In the genomic region with DNA sequence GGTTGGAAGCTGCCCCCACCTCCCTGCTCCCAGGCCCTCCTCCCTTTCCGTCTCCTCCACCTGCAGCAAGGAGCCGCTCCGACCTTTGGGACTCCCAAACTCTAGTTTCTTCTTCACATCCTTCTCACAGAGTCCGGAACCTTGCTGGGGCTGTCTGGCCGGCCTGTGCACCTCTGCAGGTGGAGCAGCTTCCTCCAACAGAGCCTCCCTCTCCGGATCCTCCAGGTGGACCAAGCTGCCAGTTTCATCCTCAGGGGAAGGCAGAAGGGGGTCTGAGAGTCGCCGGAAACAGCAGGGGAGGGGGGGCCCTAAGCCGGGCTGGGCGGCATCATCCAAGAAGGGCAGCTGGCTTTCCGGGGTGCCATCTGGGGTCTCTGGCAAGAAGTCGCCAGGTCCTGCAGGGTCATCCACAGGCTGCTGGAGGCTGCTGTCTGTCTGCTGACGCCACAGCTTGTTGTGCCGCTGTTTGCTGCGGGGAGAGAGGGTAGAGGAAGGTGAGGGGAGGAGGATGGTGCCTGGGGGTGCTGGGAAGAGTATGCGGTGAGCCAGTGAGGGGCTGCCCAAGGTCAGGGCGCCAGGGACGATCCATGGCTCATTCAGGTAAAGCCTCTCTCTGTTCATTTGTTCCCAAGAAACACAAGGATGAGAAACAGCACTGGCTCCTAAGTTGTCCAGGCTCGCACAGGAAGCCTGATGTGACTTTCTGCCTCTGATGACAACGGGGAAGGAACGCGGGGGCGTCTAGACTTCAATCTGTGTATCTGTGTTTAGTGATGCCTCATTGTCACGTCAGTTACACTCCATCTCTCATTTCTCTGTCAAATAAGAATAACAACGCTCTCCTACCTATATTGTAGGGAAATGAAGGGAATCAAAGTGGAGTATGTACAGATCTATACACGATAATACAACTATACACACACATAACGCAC, we compare ENCODE assay signal across 23 cellular contexts.
DNase-seq lines count a peak whose midpoint lies in the region; ATAC-seq and TF ChIP-seq lines count a peak whose summit lies in the region.
"Had no signal": no experiment of that assay in that cellular context is flagged by ENCODE, and none has a peak within 500 bp of the region (broad histone marks: within the 10 kb centered on the region; RNA-seq: fewer than 3 reads in every experiment).

No MANE protein-coding gene starts in this region.

- H4K20me1 ChIP-seq in MM.1S (ENCODE audit: insufficient read depth, low read length) = no peaks in the 10 kb centered on the region

- peak overlapping the region; percentile 51 to 73 for H3K27ac Mint-ChIP-seq in stimulated activated naive CD8-positive, alpha-beta T cell treated with anti-CD3 and anti-CD28 coated beads, Interleukin-15, amount 100 ng/mL, for 72 hours
- peak overlapping the region; percentile 68 for H3K27ac Mint-ChIP-seq in activated T-helper 2 cell treated with anti-CD3 and anti-CD28 coated beads, Interferon-gamma antibody, Interleukin-2, Interleukin-4, amounts not matched to agents 10 μg/mL and 5 μg/mL and 100 μg/mL, durations not matched to agents 14 hours and 24 hours and 36 hours
- H3K27ac Mint-ChIP-seq in neural crest cell (ENCODE audit: unreplicated experiment) = peak overlapping the region; percentile 19
- H3K27ac Mint-ChIP-seq: dendritic cell treated with granulocyte-macrophage colony-stimulating factor and Interleukin-4, amounts not matched to agents 40 ng/mL and 50 ng/mL, for 4 days; naive thymus-derived CD8-positive, alpha-beta T cell; T-cell had no signal

- H3F3A ChIP-seq in MM.1S (ENCODE audit: insufficient read depth, low read length) = peaks cover 3% of the 10 kb centered on the region; the same call in 1 of the 2 replicates

- H3K9me2 ChIP-seq in MM.1S (replicated peaks; ENCODE audit: insufficient read depth, low read length) = no peaks in the 10 kb centered on the region

- H3K4me1 ChIP-seq in MM.1S (ENCODE audit: low read length) = no peaks in the 10 kb centered on the region
- H3K4me1 ChIP-seq: prostate gland had no signal

- H3K4me1 Mint-ChIP-seq in stimulated activated naive CD8-positive, alpha-beta T cell treated with anti-CD3 and anti-CD28 coated beads, Interleukin-15, amount 100 ng/mL, for 72 hours = no peaks in the 10 kb centered on the region
- peaks cover 3% of the 10 kb centered on the region for H3K4me1 Mint-ChIP-seq in activated T-helper 2 cell treated with anti-CD3 and anti-CD28 coated beads, Interferon-gamma antibody, Interleukin-2, Interleukin-4, amounts not matched to agents 10 μg/mL and 5 μg/mL and 100 μg/mL, durations not matched to agents 14 hours and 24 hours and 36 hours (ENCODE audit: low read depth)
- no peaks in the 10 kb centered on the region for H3K4me1 Mint-ChIP-seq in neural crest cell
- H3K4me1 Mint-ChIP-seq: CD8-positive, alpha-beta memory T cell; T-cell had no signal

- H3K27me3 Mint-ChIP-seq in stimulated activated naive CD8-positive, alpha-beta T cell treated with anti-CD3 and anti-CD28 coated beads, Interleukin-15, amount 100 ng/mL, for 72 hours = no peaks in the 10 kb centered on the region
- H3K27me3 Mint-ChIP-seq in activated T-helper 2 cell treated with anti-CD3 and anti-CD28 coated beads, Interferon-gamma antibody, Interleukin-2, Interleukin-4, amounts not matched to agents 10 μg/mL and 5 μg/mL and 100 μg/mL, durations not matched to agents 14 hours and 24 hours and 36 hours (ENCODE audit: low read depth) = no peaks in the 10 kb centered on the region
- no peaks in the 10 kb centered on the region for H3K27me3 Mint-ChIP-seq in neural crest cell (ENCODE audit: low read depth)
- H3K27me3 Mint-ChIP-seq: CD8-positive, alpha-beta memory T cell; dendritic cell treated with granulocyte-macrophage colony-stimulating factor and Interleukin-4, amounts not matched to agents 40 ng/mL and 50 ng/mL, for 4 days; naive thymus-derived CD8-positive, alpha-beta T cell; T-cell had no signal

- H3K4me3 Mint-ChIP-seq in stimulated activated naive CD8-positive, alpha-beta T cell treated with anti-CD3 and anti-CD28 coated beads, Interleukin-15, amount 100 ng/mL, for 72 hours = no peak overlapping the region
- H3K4me3 Mint-ChIP-seq in activated T-helper 2 cell treated with anti-CD3 and anti-CD28 coated beads, Interferon-gamma antibody, Interleukin-2, Interleukin-4, amounts not matched to agents 10 μg/mL and 5 μg/mL and 100 μg/mL, durations not matched to agents 14 hours and 24 hours and 36 hours (ENCODE audit: low read depth) = no peak overlapping the region
- no peak overlapping the region for H3K4me3 Mint-ChIP-seq in neural crest cell
- H3K4me3 Mint-ChIP-seq: CD8-positive, alpha-beta memory T cell; dendritic cell treated with granulocyte-macrophage colony-stimulating factor and Interleukin-4, amounts not matched to agents 40 ng/mL and 50 ng/mL, for 4 days; naive thymus-derived CD8-positive, alpha-beta T cell; T-cell had no signal

- no peaks in the 10 kb centered on the region for H3K9me3 Mint-ChIP-seq in stimulated activated naive CD8-positive, alpha-beta T cell treated with anti-CD3 and anti-CD28 coated beads, Interleukin-15, amount 100 ng/mL, for 72 hours
- no peaks in the 10 kb centered on the region for H3K9me3 Mint-ChIP-seq in activated T-helper 2 cell treated with anti-CD3 and anti-CD28 coated beads, Interferon-gamma antibody, Interleukin-2, Interleukin-4, amounts not matched to agents 10 μg/mL and 5 μg/mL and 100 μg/mL, durations not matched to agents 14 hours and 24 hours and 36 hours
- no peaks in the 10 kb centered on the region for H3K9me3 Mint-ChIP-seq in neural crest cell
- H3K9me3 Mint-ChIP-seq: CD8-positive, alpha-beta memory T cell; dendritic cell treated with granulocyte-macrophage colony-stimulating factor and Interleukin-4, amounts not matched to agents 40 ng/mL and 50 ng/mL, for 4 days; naive thymus-derived CD8-positive, alpha-beta T cell; T-cell had no signal

- H3K79me2 ChIP-seq in MM.1S (ENCODE audit: low read length) = peaks cover 13% of the 10 kb centered on the region

- no peak overlapping the region for H3K9ac ChIP-seq in MM.1S (ENCODE audit: low read length)

- no peak for ATAC-seq in stimulated activated naive CD8-positive, alpha-beta T cell treated with anti-CD3 and anti-CD28 coated beads, Interleukin-15, amount 100 ng/mL, for 72 hours
- ATAC-seq in stimulated activated naive CD8-positive, alpha-beta T cell treated with anti-CD3 and anti-CD28 coated beads, Interleukin-15, Interleukin-2, amounts not matched to agents 100 U/mL and 50 U/mL, for 24 hours = no peak
- no peak for ATAC-seq in HG03520 (IDR thresholded peaks at IDR 0.05; ENCODE audit: unreplicated experiment)
- ATAC-seq: naive thymus-derived CD8-positive, alpha-beta T cell; T-cell had no signal

- no peaks in the 10 kb centered on the region for H3K27me3 ChIP-seq in MM.1S (replicated peaks; ENCODE audit: insufficient read depth, low read length)
- H3K27me3 ChIP-seq: brain microvascular endothelial cell, testis had no signal

- TF ChIP-seq CTCF in neural crest cell (conservative IDR thresholded peaks at IDR 0.05) (no peak), MM.1S (IDR thresholded peaks at IDR 0.05; ENCODE audit: low read length) (no peak)

- no peak overlapping the region for H3K4me2 ChIP-seq in MM.1S (ENCODE audit: low read depth, low read length)

- H3K9me3 ChIP-seq in MM.1S (replicated peaks; ENCODE audit: insufficient read depth, low read length) = no peaks in the 10 kb centered on the region
- H3K9me3 ChIP-seq: prostate gland, testis had no signal

- peaks cover 39% of the 10 kb centered on the region for H3K36me3 Mint-ChIP-seq in activated T-helper 2 cell treated with anti-CD3 and anti-CD28 coated beads, Interferon-gamma antibody, Interleukin-2, Interleukin-4, amounts not matched to agents 10 μg/mL and 5 μg/mL and 100 μg/mL, durations not matched to agents 14 hours and 24 hours and 36 hours (ENCODE audit: low read depth)
- peaks cover 16% of the 10 kb centered on the region for H3K36me3 Mint-ChIP-seq in neural crest cell (ENCODE audit: low read depth)

- intact Hi-C loops in activated T-helper 2 cell treated with anti-CD3 and anti-CD28 coated beads, Interferon-gamma antibody, Interleukin-2, Interleukin-4, amounts not matched to agents 10 μg/mL and 5 μg/mL and 100 μg/mL, durations not matched to agents 14 hours and 24 hours and 36 hours (cut with micrococcal nuclease) = no loop called here

- H3K27ac ChIP-seq in MM.1S (ENCODE audit: low read length) = no peak overlapping the region
- H3K27ac ChIP-seq: brain microvascular endothelial cell, prostate gland, testis had no signal

- no peak overlapping the region for H3K4me3 ChIP-seq in MM.1S (ENCODE audit: low read length)
- H3K4me3 ChIP-seq: prostate gland, testis had no signal

- H2AFZ ChIP-seq in MM.1S (ENCODE audit: low read length) = no peak overlapping the region

- DNase-seq in stimulated activated naive CD8-positive, alpha-beta T cell treated with anti-CD3 and anti-CD28 coated beads, Interleukin-15, amount 100 ng/mL, for 72 hours = no peak
- no peak for DNase-seq in stimulated activated naive CD8-positive, alpha-beta T cell treated with anti-CD3 and anti-CD28 coated beads, Interleukin-15, Interleukin-2, amounts not matched to agents 100 U/mL and 50 U/mL, for 24 hours
- DNase-seq in activated T-helper 2 cell treated with anti-CD3 and anti-CD28 coated beads, Interferon-gamma antibody, Interleukin-2, Interleukin-4, amounts not matched to agents 10 μg/mL and 5 μg/mL and 100 μg/mL, durations not matched to agents 14 hours and 24 hours and 36 hours (ENCODE audit: low spot score) = no peak
- DNase-seq in neural crest cell (ENCODE audit: low read depth, low spot score) (no peak), NCI-H1694 treated with DMSO at 0.1 percent for 48 hours (lab: John Stamatoyannopoulos, UW) (no peak), MM.1S (no peak)
- DNase-seq: brain microvascular endothelial cell; CD8-positive, alpha-beta memory T cell; DMS79 treated with DMSO at 0.1 percent for 48 hours; KG1; kidney glomerular epithelial cell; mesendoderm; MV-4-11; naive thymus-derived CD8-positive, alpha-beta T cell; NCI-H2029; NCI-H446; stimulated activated CD4-positive, alpha-beta T cell treated with anti-CD3 and anti-CD28 coated beads, Interleukin-12 subunit alpha, Interleukin-12 subunit beta, amount 100 ng/mL, for 4 hours; stimulated activated CD8-positive, alpha-beta memory T cell treated with anti-CD3 and anti-CD28 coated beads, Interleukin-4, amount 100 ng/mL, for 48 hours; T-cell; testis had no signal

- no peaks in the 10 kb centered on the region; the same call in 1 of the 2 replicates for H3K36me3 ChIP-seq in MM.1S (replicated peaks; ENCODE audit: insufficient read depth, low read length)
- H3K36me3 ChIP-seq: prostate gland had no signal
